In genomic region chr20:17197041-17197440, GRCh38 we compare ENCODE assay signal across 1 cellular context.
TF ChIP-seq lines count a peak whose summit lies in the region.

No MANE protein-coding gene starts in this region.

TF ChIP-seq in HepG2, 621 proteins besides CTCF, POLR2A, EP300 and RAD21 (continued from another document):
- TF ChIP-seq PCBP1 (IDR thresholded peaks at IDR 0.05; ENCODE audit: borderline replicate concordance, low read depth, low read length) = 0 out of 2 replicates have a peak, but pooled peaks have one; percentile 73
- no peak for TF ChIP-seq MTF1 (CRISPR knock-in tag; IDR thresholded peaks at IDR 0.05)
TF ChIP-seq in HepG2: peak in this region for 2.
